Comparison of ENCODE assay signal across 13 cellular contexts in the genomic region with DNA sequence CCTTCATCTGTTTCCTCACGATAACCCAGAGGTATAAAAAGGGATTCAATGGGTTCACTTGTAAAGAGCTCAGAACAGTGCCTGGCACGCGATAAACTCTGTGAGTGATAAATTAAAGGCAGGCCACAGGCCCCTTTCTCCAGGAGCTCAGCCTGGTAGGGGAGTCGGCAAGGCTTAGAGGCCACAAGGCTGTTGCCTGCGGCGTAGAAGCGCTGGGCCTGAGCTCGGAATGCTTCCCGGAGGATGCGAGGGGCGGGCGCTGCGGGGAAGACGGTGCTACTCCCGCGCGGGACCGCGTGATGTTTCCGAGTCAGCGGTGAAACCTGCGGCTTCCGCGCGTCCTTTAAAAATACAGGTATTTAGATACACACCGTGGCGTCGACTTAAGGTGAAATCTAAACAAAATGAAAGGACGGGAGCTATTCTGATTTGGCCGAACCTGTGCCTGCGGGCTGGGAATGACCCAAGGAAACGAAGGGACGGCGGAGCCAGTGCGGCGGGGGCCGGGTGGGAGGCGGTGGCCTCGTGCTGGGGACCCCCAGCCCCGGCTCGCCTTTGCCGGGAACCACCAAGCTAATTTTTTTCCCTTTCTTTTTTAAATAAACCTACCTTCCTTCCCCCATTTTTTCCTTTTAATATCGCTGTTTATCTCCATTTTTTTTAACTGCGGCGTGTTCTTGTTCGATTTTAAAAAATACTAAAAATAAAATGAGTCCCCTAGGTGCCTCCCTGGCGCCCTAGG. TPM values are rescaled to one million over a fixed set of nuclear protein-coding genes. Genes with fewer than 3 reads are reported as not detected.
DNase-seq lines count a peak whose midpoint lies in the region; ATAC-seq, FAIRE-seq and TF ChIP-seq lines count a peak whose summit lies in the region.
"Had no signal": no experiment of that assay in that cellular context is flagged by ENCODE, and none has a peak within 500 bp of the region (broad histone marks: within the 10 kb centered on the region; RNA-seq: fewer than 3 reads in every experiment).

No MANE protein-coding gene starts in this region.

- H2BK12ac ChIP-seq in H9 (ENCODE audit: insufficient read length, low read depth, low read length) (no peak overlapping the region), H1 (ENCODE audit: low read depth, low read length) (no peak overlapping the region)

- H4K91ac ChIP-seq in H9 (ENCODE audit: insufficient read length, low read depth, low read length) (no peak overlapping the region), H1 (replicated peaks; ENCODE audit: insufficient read length, low read length) (no peak overlapping the region)

- no peak overlapping the region for H4K5ac ChIP-seq in H9 (ENCODE audit: insufficient read length, low read depth, low read length)
- no peak overlapping the region for H4K5ac ChIP-seq in H1 (ENCODE audit: insufficient read length, low read depth, low read length)

- H3K4me3 ChIP-seq in AG04450 (ENCODE audit: low read depth, low read length) (0 out of 2 replicates have a peak overlapping the region, but pooled peaks have one; percentile 7), H1 (ENCODE audit: extremely low read depth in 1 of 4, insufficient read depth in 2 of 4, low read depth in 3 of 4, low read length in 4 of 4) (peak overlapping the region in 1 of 4 experiments; percentile 42; a peak in 3 of 8 replicates), vagina (peak overlapping the region in 1 of 2 donors; percentile 14)

- DNase-seq in AG04450 (ENCODE audit: low read depth, low spot score), result no peak
- DNase-seq in H9, result peak; percentile 56
- DNase-seq in H1 (ENCODE audit: low read depth in 1 of 2, low spot score in 2 of 2), result no peak
- no peak for DNase-seq in SW 1271 (lab: John Stamatoyannopoulos, UW)
- no peak for DNase-seq in vagina (ENCODE audit: extremely low spot score in 2 of 2)
- DNase-seq: activated CD4-positive, alpha-beta T cell treated with anti-CD3 and anti-CD28 coated beads, Interleukin-2, amount 50 U/mL, for 4 hours; brain microvascular endothelial cell had no signal

- H3K14ac ChIP-seq in H9 (ENCODE audit: insufficient read depth, low read length) (no peak overlapping the region), H1 (ENCODE audit: insufficient read length) (no peak overlapping the region)

- H2BK120ac ChIP-seq in H9 (ENCODE audit: low read depth, low read length, poor library complexity, severe bottlenecking) (no peak overlapping the region), H1 (replicated peaks; ENCODE audit: low read depth, low read length) (no peak overlapping the region)

- peaks cover 0 to 2% (median 0%) of the 10 kb centered on the region in 3 experiments; a peak in 2 of 7 replicates for H3K36me3 Mint-ChIP-seq in H9 (ENCODE audit: insufficient read depth in 1 of 3, low read depth in 3 of 3)
- no peaks in the 10 kb centered on the region for H3K36me3 Mint-ChIP-seq in nephron (ENCODE audit: low read depth)

- intact Hi-C loops in vagina (cut with DNase I), result no loop called here

- H3K9me3 Mint-ChIP-seq in H9 (peaks cover 2 to 7% of the 10 kb centered on the region in 2 experiments; a peak in 2 of 5 replicates), nephron (peaks cover 2% of the 10 kb centered on the region)

- H3K4me1 Mint-ChIP-seq in H9 (peaks cover 21 to 31% of the 10 kb centered on the region in 2 experiments), nephron (peaks cover 24% of the 10 kb centered on the region)

- peaks cover 85% of the 10 kb centered on the region for H3K27me3 ChIP-seq in AG04450 (ENCODE audit: control insufficient read depth, insufficient read depth, low read length)
- peaks cover 76% of the 10 kb centered on the region for H3K27me3 ChIP-seq in H9 (ENCODE audit: insufficient read depth, low read length)
- peaks cover 73 to 87% (median 85%) of the 10 kb centered on the region in 4 experiments for H3K27me3 ChIP-seq in H1 (replicated peaks in 1 of 4; ENCODE audit: control insufficient read depth in 3 of 4, extremely low read depth in 1 of 4, insufficient read depth in 3 of 4, low read length in 3 of 4)
- H3K27me3 ChIP-seq in vagina, result peaks cover 15% of the 10 kb centered on the region

- H4K8ac ChIP-seq in H9 (replicated peaks; ENCODE audit: insufficient read length, low read depth, low read length) (no peak overlapping the region), H1 (ENCODE audit: extremely low read depth, insufficient read depth, low read length) (no peak overlapping the region)

- TF ChIP-seq EP300 in H1 (IDR thresholded peaks at IDR 0.05; ENCODE audit: borderline replicate concordance in 1 of 2, low read depth in 2 of 2, low read length in 2 of 2), result no peak

- H3K79me2 ChIP-seq in H9 (ENCODE audit: insufficient read depth, low read length) (no peaks in the 10 kb centered on the region), H1 (ENCODE audit: control insufficient read depth in 1 of 2, insufficient read depth in 2 of 2, low read length in 2 of 2) (no peaks in the 10 kb centered on the region)

- H2AFZ ChIP-seq in H9 (ENCODE audit: low read length) (no peak overlapping the region), H1 (ENCODE audit: low read length) (no peak overlapping the region)

- POLR2A ChIA-PET in AG04450 (lab: Yijun Ruan, JAX), result interaction anchor here (0.6 kb wide), 1 partner anchor 522 kb away, joined by 3 read pairs; no protein-coding TSS in a partner anchor
- POLR2A ChIA-PET in H1 (lab: Charles Lee; ENCODE audit: partially characterized antibody), result interaction anchor here (0.6 to 2.7 kb wide), 6 partner anchors 10 to 100 kb away, joined by 3 to 13 read pairs (median 4); a partner anchor contains a TSS

- H3T11ph ChIP-seq in H9 (ENCODE audit: low read length), result no peak overlapping the region

- H3K4ac ChIP-seq in H9 (ENCODE audit: low read depth, low read length), result no peak overlapping the region
- no peak overlapping the region for H3K4ac ChIP-seq in H1 (replicated peaks; ENCODE audit: insufficient read length, low read depth, low read length)

- no peak for ATAC-seq in HG02981 (IDR thresholded peaks at IDR 0.05; ENCODE audit: unreplicated experiment)
- no peak for ATAC-seq in HG03045 (IDR thresholded peaks at IDR 0.05; ENCODE audit: unreplicated experiment)

- TF ChIP-seq POLR2A in H1 (IDR thresholded peaks at IDR 0.05; ENCODE audit: control extremely low read depth in 1 of 2, low read depth in 2 of 2, low read length in 2 of 2) (no peak), vagina (IDR thresholded peaks at IDR 0.05) (no peak)

- no peak overlapping the region for H2BK15ac ChIP-seq in H9 (ENCODE audit: low read depth, low read length)
- no peak overlapping the region for H2BK15ac ChIP-seq in H1 (ENCODE audit: low read length)

- H3K9ac ChIP-seq in H9 (ENCODE audit: extremely low read depth, insufficient read length, low read length), result no peak overlapping the region
- no peak overlapping the region for H3K9ac ChIP-seq in H1 (replicated peaks in 1 of 4; ENCODE audit: extremely low read depth in 1 of 4, low read depth in 3 of 4, low read length in 3 of 4)

- H3K9me3 ChIP-seq in AG04450 (ENCODE audit: control insufficient read depth, insufficient read depth, low read length) (peaks cover 7% of the 10 kb centered on the region; the same call in 1 of the 2 replicates), H9 (ENCODE audit: control insufficient read depth, low read depth, low read length) (no peaks in the 10 kb centered on the region), H1 (ENCODE audit: insufficient read depth in 2 of 2, low read depth in 1 of 2, low read length in 1 of 2) (no peaks in the 10 kb centered on the region; a peak in 1 of 4 replicates), vagina (no peaks in the 10 kb centered on the region)

- no peak overlapping the region for H3K27ac Mint-ChIP-seq in H9
- H3K27ac Mint-ChIP-seq in nephron, result no peak overlapping the region

- H3K18ac ChIP-seq in H9 (ENCODE audit: insufficient read length, low read depth, low read length), result no peak overlapping the region
- no peak overlapping the region for H3K18ac ChIP-seq in H1 (ENCODE audit: extremely low read depth, low read length)

- H3K27ac ChIP-seq in AG04450 (ENCODE audit: low read depth, low read length), result peak overlapping the region; percentile 11
- H3K27ac ChIP-seq in H9 (ENCODE audit: insufficient read length, low read depth, low read length), result no peak overlapping the region
- H3K27ac ChIP-seq in H1 (ENCODE audit: low read depth, low read length), result no peak overlapping the region
- H3K27ac ChIP-seq in vagina, result no peak overlapping the region
- H3K27ac ChIP-seq: brain microvascular endothelial cell had no signal

- no peaks in the 10 kb centered on the region for H4K20me1 ChIP-seq in H9 (ENCODE audit: control insufficient read depth, insufficient read depth, insufficient read length)
- peaks cover 13 to 29% of the 10 kb centered on the region in 2 experiments for H4K20me1 ChIP-seq in H1 (replicated peaks in 1 of 2; ENCODE audit: control insufficient read depth in 1 of 2, insufficient read depth in 2 of 2, low read length in 2 of 2)

- 100% methylated on average over 4 of the region's 47 CpGs for WGBS in H9 (ENCODE audit: extremely low coverage, insufficient read length, low lambda C conversion rate)
- 13 to 100% methylated on average over 1 to 40 of the region's 47 CpGs for whole genome bisulfite sequencing in H1 (ENCODE audit: extremely low coverage in 1 of 2, insufficient coverage in 1 of 2, insufficient read length in 1 of 2, insufficient replicate concordance in 2 of 2, low coverage in 1 of 2, low lambda C conversion rate in 2 of 2, missing lambda C conversion rate in 1 of 2), 2 experiments

- H3K27me3 Mint-ChIP-seq in H9 (ENCODE audit: low read depth) (peaks cover 98% of the 10 kb centered on the region), nephron (ENCODE audit: low read depth) (peaks cover 100% of the 10 kb centered on the region)

- H2BK5ac ChIP-seq in H9 (ENCODE audit: insufficient read length, low read length) (no peak overlapping the region), H1 (ENCODE audit: low read depth, low read length) (no peak overlapping the region)

- CTCF ChIA-PET in AG04450 (lab: Charles Lee), result no interaction called here
- CTCF ChIA-PET in H1 (lab: Charles Lee; ENCODE audit: partially characterized antibody), result interaction anchor here (0.8 to 3.6 kb wide), 10 partner anchors 8 to 218 kb away, joined by 3 to 15 read pairs (median 4); no protein-coding TSS in a partner anchor

- peaks cover 0 to 9% (median 0%) of the 10 kb centered on the region in 4 experiments; a peak in 1 of 8 replicates for H3K36me3 ChIP-seq in H1 (ENCODE audit: control insufficient read depth in 2 of 4, insufficient read depth in 4 of 4, low read length in 3 of 4)
- H3K36me3 ChIP-seq in vagina, result no peaks in the 10 kb centered on the region
- H3K36me3 ChIP-seq: brain microvascular endothelial cell had no signal

- H3K79me1 ChIP-seq in H9 (ENCODE audit: insufficient read depth, low read depth, low read length, poor library complexity, severe bottlenecking) (no peaks in the 10 kb centered on the region), H1 (ENCODE audit: low read depth, low read length) (no peaks in the 10 kb centered on the region)

- H2AK5ac ChIP-seq in H9 (ENCODE audit: insufficient read length, low read length) (no peak overlapping the region), H1 (ENCODE audit: low read depth, low read length) (no peak overlapping the region)

- H3K23ac ChIP-seq in H9 (ENCODE audit: insufficient read length, low read depth, low read length), result no peak overlapping the region
- no peak overlapping the region for H3K23ac ChIP-seq in H1 (ENCODE audit: insufficient read length)

- TF ChIP-seq CTCF in AG04450 (IDR thresholded peaks at IDR 0.05; ENCODE audit: low read depth, low read length) (no peak), H9 (conservative IDR thresholded peaks at IDR 0.05) (no peak), H1 (IDR thresholded peaks at IDR 0.05; ENCODE audit: control extremely low read depth in 1 of 3, insufficient read depth in 1 of 3, low read depth in 1 of 3, low read length in 3 of 3) (no peak), nephron (IDR thresholded peaks at IDR 0.05; ENCODE audit: unreplicated experiment in 3 of 3) (no peak), vagina (IDR thresholded peaks at IDR 0.05) (no peak)

- no peak for FAIRE-seq in H1 (lab: Jason Lieb, UNC)
- FAIRE-seq: GM19239 had no signal

- H3K4me1 ChIP-seq in H9 (ENCODE audit: insufficient read depth, low read length) (no peaks in the 10 kb centered on the region), H1 (replicated peaks in 1 of 4; ENCODE audit: control insufficient read depth in 3 of 4, insufficient read depth in 4 of 4, low read length in 3 of 4) (peaks cover 0 to 18% (median 10%) of the 10 kb centered on the region in 4 experiments; a peak in 6 of 7 replicates), vagina (peaks cover 24% of the 10 kb centered on the region)

- H3K4me3 Mint-ChIP-seq in H9 (peak overlapping the region; percentile 37 to 72), nephron (peak overlapping the region; percentile 34 to 61 (median 48))

- no peaks in the 10 kb centered on the region for H3K23me2 ChIP-seq in H9 (ENCODE audit: insufficient read length, low read depth, low read length, poor library complexity, severe bottlenecking)
- H3K23me2 ChIP-seq in H1 (ENCODE audit: low read depth, low read length), result no peaks in the 10 kb centered on the region

- no peak overlapping the region for H3K56ac ChIP-seq in H9 (ENCODE audit: insufficient read length, low read depth, low read length)
- no peak overlapping the region for H3K56ac ChIP-seq in H1 (replicated peaks; ENCODE audit: insufficient read length, low read depth, low read length)

- H3K4me2 ChIP-seq in H9 (ENCODE audit: insufficient read depth, insufficient read length, low read length) (no peak overlapping the region), H1 (ENCODE audit: insufficient read depth in 1 of 2, low read depth in 2 of 2, low read length in 2 of 2) (peak overlapping the region; percentile 23 to 52)

- TF ChIP-seq RAD21 in H1 (IDR thresholded peaks at IDR 0.05 in 1 of 2, conservative IDR thresholded peaks at IDR 0.05 in 1 of 2; ENCODE audit: low read depth in 2 of 2, low read length in 2 of 2), result no peak

- no peak overlapping the region for H2BK20ac ChIP-seq in H9 (ENCODE audit: low read depth, low read length, poor library complexity, severe bottlenecking)
- H2BK20ac ChIP-seq in H1 (ENCODE audit: low read length), result no peak overlapping the region

RNA-seq across cellular contexts. Expression of a gene that starts 6.2 kb away (rescaled TPM):
- polyA plus RNA-seq in AG04450 (2011; rRNA removed) (not detected in 2 replicates), H1 (2011; rRNA removed) (0.13 TPM in 1 of 2 replicates, not detected in the other)
- not detected in 2 replicates for polyA minus RNA-seq in AG04450 (2011; rRNA and poly(A)+ RNA removed)
- total RNA-seq in H9 (2021) (0.29 and 0.81 TPM in 2 replicates), vagina (not detected)
- not detected in 2 replicates for total RNA-seq in H1 (2021; fragmentation: NEBNext Ultra II Directional; extraction: Animal tissue kit (Norgen Biotek cat#: 25700))
- polyA plus RNA-seq in H1 (2011; cell fraction: cytosol; rRNA removed), result not detected
- polyA plus RNA-seq in H1 (2011; cell fraction: nucleus; rRNA removed), result 0.21 TPM
- polyA plus RNA-seq in H1 (2012, experiment 1 of 2), result 0.11 TPM in 1 of 4 replicates, not detected in the others
- polyA plus RNA-seq in H1 (2012, experiment 2 of 2), result 0.09 TPM
- polyA plus RNA-seq in H1 (2013, experiment 1 of 2), result 0.12 TPM
- not detected for polyA plus RNA-seq in H1 (2013, experiment 2 of 2)
- 0.09 TPM in 1 of 2 replicates, not detected in the other for polyA minus RNA-seq in H1 (2011; rRNA and poly(A)+ RNA removed)
- not detected for polyA minus RNA-seq in H1 (2011; cell fraction: cytosol; rRNA and poly(A)+ RNA removed)
- 1.5 TPM for polyA minus RNA-seq in H1 (2011; cell fraction: nucleus; rRNA and poly(A)+ RNA removed)
- total RNA-seq: liver had no signal
- polyA plus RNA-seq: BJ, liver had no signal
